In the genomic region with DNA sequence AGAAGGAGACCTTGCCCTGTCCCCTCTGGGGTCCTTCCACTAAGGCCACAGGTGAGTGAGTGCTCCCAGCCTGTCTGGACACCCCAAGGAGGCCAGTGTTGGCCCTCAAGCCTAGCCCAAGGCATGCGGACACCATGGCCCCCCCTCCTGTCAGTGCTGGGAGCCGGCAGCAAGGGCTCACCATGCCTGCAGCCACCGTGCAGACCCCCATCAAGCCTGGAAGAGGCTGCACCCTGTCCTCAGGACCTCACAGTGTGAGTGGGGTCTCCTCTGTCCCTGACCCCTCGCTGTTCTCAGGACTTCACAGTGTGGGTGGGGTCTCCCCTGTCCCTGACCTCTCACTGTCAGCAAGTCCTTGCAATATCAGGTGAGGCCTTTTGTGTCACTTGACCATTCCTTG, we compare ENCODE assay signal across 25 cellular contexts. TPM values are rescaled to one million over a fixed set of nuclear protein-coding genes. Genes with fewer than 3 reads are reported as not detected.
DNase-seq lines count a peak whose midpoint lies in the region; ATAC-seq, FAIRE-seq and TF ChIP-seq lines count a peak whose summit lies in the region.
"Had no signal": no experiment of that assay in that cellular context is flagged by ENCODE, and none has a peak within 500 bp of the region (broad histone marks: within the 10 kb centered on the region; RNA-seq: fewer than 3 reads in every experiment).

No MANE protein-coding gene starts in this region.

- H2AFZ ChIP-seq in neuronal stem cell (ENCODE audit: low read length), result no peak overlapping the region

- H3K4me1 Mint-ChIP-seq in type B pancreatic cell (ENCODE audit: unreplicated experiment), result peaks cover 1% of the 10 kb centered on the region

- H3K9me3 ChIP-seq in right atrium auricular region, result no peaks in the 10 kb centered on the region
- peaks cover 0 to 2% of the 10 kb centered on the region in 2 donors for H3K9me3 ChIP-seq in neuronal stem cell (replicated peaks in 1 of 2; ENCODE audit: control insufficient read depth in 2 of 2, insufficient read depth in 1 of 2, low read depth in 1 of 2, low read length in 2 of 2)
- H3K9me3 ChIP-seq: BLaER1 had no signal

- no peak overlapping the region for H2BK15ac ChIP-seq in neuronal stem cell (ENCODE audit: low read length)

- H3K4me3 Mint-ChIP-seq in type B pancreatic cell, result no peak overlapping the region
- H3K4me3 Mint-ChIP-seq: CD4-positive, alpha-beta memory T cell had no signal

- H3K4me3 ChIP-seq in right atrium auricular region (no peak overlapping the region), bronchial epithelial cell (ENCODE audit: low read depth, low read length) (no peak overlapping the region), neuronal stem cell (ENCODE audit: low read length in 2 of 2) (no peak overlapping the region)
- H3K4me3 ChIP-seq: BLaER1, GM12878 had no signal

- H3K4me2 ChIP-seq in neuronal stem cell (ENCODE audit: insufficient read depth, low read length, poor library complexity, severe bottlenecking), result no peak overlapping the region
- H3K4me2 ChIP-seq: BLaER1 had no signal

- no peak overlapping the region for H2BK5ac ChIP-seq in neuronal stem cell (ENCODE audit: low read length)

- ATAC-seq in Right ventricle myocardium superior (ENCODE audit: poor library complexity), result no peak
- ATAC-seq in HG03520 (IDR thresholded peaks at IDR 0.05; ENCODE audit: unreplicated experiment), result no peak
- ATAC-seq: GM12878 had no signal

- H3K79me1 ChIP-seq in neuronal stem cell (ENCODE audit: low read depth, low read length), result peaks cover 3% of the 10 kb centered on the region

- H3K27me3 ChIP-seq in right atrium auricular region (no peaks in the 10 kb centered on the region), bronchial epithelial cell (ENCODE audit: control insufficient read depth, insufficient read depth, low read length) (peaks cover 2% of the 10 kb centered on the region), neuronal stem cell (ENCODE audit: control insufficient read depth in 3 of 3, insufficient read depth in 3 of 3, low read depth in 1 of 3, low read length in 3 of 3) (peaks cover 3 to 16% (median 15%) of the 10 kb centered on the region in 3 experiments)

- H2AK5ac ChIP-seq in neuronal stem cell (ENCODE audit: low read depth, low read length), result no peak overlapping the region

- no peak overlapping the region for H2BK12ac ChIP-seq in neuronal stem cell (ENCODE audit: low read length)

- H3K36me3 ChIP-seq in right atrium auricular region, result no peaks in the 10 kb centered on the region
- peaks cover 3% of the 10 kb centered on the region for H3K36me3 ChIP-seq in bronchial epithelial cell (ENCODE audit: control insufficient read depth, insufficient read depth, low read length)
- H3K36me3 ChIP-seq in neuronal stem cell (replicated peaks in 1 of 2; ENCODE audit: control insufficient read depth in 2 of 2, insufficient read depth in 2 of 2, low read length in 2 of 2), result peaks cover 13 to 21% of the 10 kb centered on the region in 2 donors

- H3K9ac ChIP-seq in neuronal stem cell (ENCODE audit: low read depth, low read length, poor library complexity), result no peak overlapping the region
- H3K9ac ChIP-seq: BLaER1 had no signal

- no peak overlapping the region for H3K27ac Mint-ChIP-seq in type B pancreatic cell

- no peak overlapping the region for H3K4ac ChIP-seq in neuronal stem cell (ENCODE audit: low read length)

- peaks cover 7% of the 10 kb centered on the region for H3K36me3 Mint-ChIP-seq in type B pancreatic cell

- H3K23ac ChIP-seq in neuronal stem cell (ENCODE audit: low read depth, low read length, poor library complexity), result peak overlapping the region; percentile 96

- peak overlapping the region; percentile 21 for H3K14ac ChIP-seq in neuronal stem cell (ENCODE audit: low read length)

- H3K4me1 ChIP-seq in right atrium auricular region (peaks cover 0 to 14% of the 10 kb centered on the region in 2 donors), neuronal stem cell (ENCODE audit: control insufficient read depth in 2 of 2, insufficient read depth in 1 of 2, low read depth in 1 of 2, low read length in 2 of 2) (peaks cover 4% of the 10 kb centered on the region in 2 donors)

- H3K18ac ChIP-seq in neuronal stem cell (ENCODE audit: low read length), result no peak overlapping the region

- H2BK120ac ChIP-seq in neuronal stem cell (ENCODE audit: low read depth, low read length), result no peak overlapping the region

- H3K27ac ChIP-seq in right atrium auricular region (no peak overlapping the region), neuronal stem cell (replicated peaks; ENCODE audit: low read length) (no peak overlapping the region), substantia nigra (ENCODE audit: low read depth, low read length, poor library complexity, severe bottlenecking) (no peak overlapping the region)
- H3K27ac ChIP-seq: BLaER1 had no signal

- peaks cover 7% of the 10 kb centered on the region for H3K27me3 Mint-ChIP-seq in type B pancreatic cell
- H3K27me3 Mint-ChIP-seq: CD4-positive, alpha-beta memory T cell had no signal

- no peak overlapping the region for H4K8ac ChIP-seq in neuronal stem cell (ENCODE audit: low read depth, low read length)

- H3K9me3 Mint-ChIP-seq in type B pancreatic cell, result no peaks in the 10 kb centered on the region
- H3K9me3 Mint-ChIP-seq: CD4-positive, alpha-beta memory T cell had no signal

- no CpG with 5 or more reads among the region's 4 CpGs for WGBS in neuronal stem cell (ENCODE audit: extremely low coverage in 2 of 2, insufficient read length in 2 of 2, insufficient replicate concordance in 1 of 2), 2 donors

- peak; percentile 55 for FAIRE-seq in bronchial epithelial cell (lab: Jason Lieb, UNC)
- FAIRE-seq: GM12878, H1 had no signal

- no peak overlapping the region for H4K91ac ChIP-seq in neuronal stem cell (ENCODE audit: low read depth, low read length, poor library complexity)

- DNase-seq in right atrium auricular region (ENCODE audit: low spot score) (peak; percentile 34), Right ventricle myocardium superior (no peak), bronchial epithelial cell (ENCODE audit: low read depth) (no peak), neuronal stem cell (ENCODE audit: low spot score) (no peak), type B pancreatic cell (ENCODE audit: extremely low spot score, unreplicated experiment) (peak; percentile 65), substantia nigra (lab: John Stamatoyannopoulos, UW) (no peak)
- DNase-seq: CD4-positive, alpha-beta memory T cell; DMS53; EL; MM.1S; NCI-H1092; NCI-H1436 treated with DMSO at 0.1 percent for 48 hours; NCI-H2029; NCI-H2171 treated with DMSO at 0.1 percent for 48 hours; NCI-H510A; NCI-H748 treated with DMSO at 0.1 percent for 48 hours; NK-92 treated with Interleukin-12 subunit alpha and Interleukin-12 subunit beta, amount 100 ng/mL, for 24 hours; OCI-M1; SHP77 had no signal

- intact Hi-C loops in Right ventricle myocardium superior (cut with DNase I), result no loop called here

- TF ChIP-seq CTCF in right atrium auricular region (IDR thresholded peaks at IDR 0.05) (no peak), bronchial epithelial cell (IDR thresholded peaks at IDR 0.05; ENCODE audit: insufficient read depth, low read length, severe bottlenecking) (no peak), type B pancreatic cell (conservative IDR thresholded peaks at IDR 0.05) (no peak)

RNA-seq across cellular contexts. Expression of a gene that starts 33.2 kb away (rescaled TPM):
- total RNA-seq in right atrium auricular region (not detected), Right ventricle myocardium superior (not detected), bronchial epithelial cell (not detected in 2 replicates), type B pancreatic cell (ENCODE audit: low replicate concordance) (not detected in 2 replicates)
- polyA plus RNA-seq in neuronal stem cell (2013, experiment 1 of 2), result not detected
- polyA plus RNA-seq in neuronal stem cell (2013, experiment 2 of 2), result not detected
- total RNA-seq: A673; CD4-positive, alpha-beta memory T cell; GM12878; H1; LHCN-M2 had no signal
- polyA plus RNA-seq: CD4-positive, alpha-beta memory T cell; GM12878; H1 had no signal

RNA-seq across cellular contexts. Expression of a gene that starts 47.0 kb away (rescaled TPM):
- total RNA-seq in right atrium auricular region, result 100 to 1,000 TPM in 1 of 2 donors, 10 to 100 TPM in 1; 39.1 to 102 TPM
- total RNA-seq in Right ventricle myocardium superior, result 23.6 TPM
- 55.0 and 59.0 TPM in 2 replicates for total RNA-seq in bronchial epithelial cell
- 27.1 TPM for polyA plus RNA-seq in neuronal stem cell (2013, experiment 1 of 2)
- 25.3 TPM for polyA plus RNA-seq in neuronal stem cell (2013, experiment 2 of 2)
- 32.4 and 46.2 TPM in 2 replicates for total RNA-seq in type B pancreatic cell (ENCODE audit: low replicate concordance)

RNA-seq across cellular contexts. Expression of a gene that starts 47.1 kb away (rescaled TPM):
- 10 to 100 TPM; 11.0 to 11.1 TPM for total RNA-seq in right atrium auricular region
- 6.6 TPM for total RNA-seq in Right ventricle myocardium superior
- 20.9 and 27.9 TPM in 2 replicates for total RNA-seq in bronchial epithelial cell
- 6.4 TPM for polyA plus RNA-seq in neuronal stem cell (2013, experiment 1 of 2)
- 5.6 TPM for polyA plus RNA-seq in neuronal stem cell (2013, experiment 2 of 2)
- 23.5 and 25.4 TPM in 2 replicates for total RNA-seq in type B pancreatic cell (ENCODE audit: low replicate concordance)

Comparison
In these comparisons a context has a peak if more than half of its experiments do, and no peak if none do; other contexts are left out.
1. DNase-seq: peak in right atrium auricular region (single experiment) and type B pancreatic cell (single experiment); none in Right ventricle myocardium superior (single experiment), bronchial epithelial cell (single experiment), neuronal stem cell (single experiment) and substantia nigra (0 of 49).